ENCODE assay signal across 1 cellular context in the genomic region with DNA sequence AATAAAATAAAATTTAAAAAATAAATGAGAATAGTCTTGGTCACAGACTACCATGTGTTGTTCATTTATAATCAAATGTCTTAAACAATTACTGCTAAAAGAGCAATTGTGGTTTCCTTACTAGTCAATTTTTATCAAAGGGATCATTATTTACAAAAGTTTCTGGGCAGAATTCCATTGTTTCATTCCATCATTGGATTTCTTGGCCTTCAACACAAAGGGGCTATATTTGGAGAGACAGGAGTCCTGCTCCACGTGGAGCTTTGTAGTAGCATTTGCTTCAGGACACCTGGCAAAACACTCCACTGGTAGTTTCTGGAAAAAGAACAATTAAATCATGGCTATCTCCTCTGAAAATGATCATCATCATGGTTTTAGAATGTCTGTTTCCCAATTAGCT.
TF ChIP-seq lines count a peak whose summit lies in the region.

No MANE protein-coding gene starts in this region.

TF ChIP-seq in endothelial cell of umbilical vein, 7 proteins besides CTCF, POLR2A, EP300 and RAD21 (continued from another document):
- no peak for TF ChIP-seq MAX (IDR thresholded peaks at IDR 0.05; ENCODE audit: insufficient read depth, insufficient read length)
- TF ChIP-seq POLR2AphosphoS5 (IDR thresholded peaks at IDR 0.05; ENCODE audit: insufficient read depth, low read depth, low read length): no peak
TF ChIP-seq in endothelial cell of umbilical vein: peak in this region for 0.
